Comparison of ENCODE assay signal across 14 cellular contexts in genomic region chr10:12719365-12719764, GRCh38.
A peak's percentile ranks its signal among the peaks of the same experiment; 100 is the strongest.
DNase-seq lines count a peak whose midpoint lies in the region; ATAC-seq lines count a peak whose summit lies in the region.
"Had no signal": no experiment of that assay in that cellular context is flagged by ENCODE, and none has a peak within 500 bp of the region (broad histone marks: within the 10 kb centered on the region; RNA-seq: fewer than 3 reads in every experiment).

No MANE protein-coding gene starts in this region.

- no peaks in the 10 kb centered on the region for H3K27me3 Mint-ChIP-seq in activated T-helper 1 cell treated with anti-CD3 and anti-CD28 coated beads, Interleukin-12 subunit alpha, Interleukin-12 subunit beta, Interleukin-2, Interleukin-4 antibody, amounts not matched to agents 30 ng/mL and 10 ng/mL and 1 ng/mL, durations not matched to agents 14 hours and 24 hours and 36 hours (ENCODE audit: insufficient read depth)

- H3K27ac Mint-ChIP-seq in activated T-helper 1 cell treated with anti-CD3 and anti-CD28 coated beads, Interleukin-12 subunit alpha, Interleukin-12 subunit beta, Interleukin-2, Interleukin-4 antibody, amounts not matched to agents 30 ng/mL and 10 ng/mL and 1 ng/mL, durations not matched to agents 14 hours and 24 hours and 36 hours, result peak overlapping the region; percentile 46

- peak; percentile 29 to 46 for DNase-seq in activated CD4-positive, alpha-beta T cell treated with anti-CD3 and anti-CD28 coated beads, Interleukin-2, amount 50 U/mL, for 48 hours
- DNase-seq in activated CD4-positive, alpha-beta T cell treated with anti-CD3 and anti-CD28 coated beads for 4 hours, result no peak
- DNase-seq in activated T-helper 1 cell treated with anti-CD3 and anti-CD28 coated beads, Interleukin-12 subunit alpha, Interleukin-12 subunit beta, Interleukin-2, Interleukin-4 antibody, amounts not matched to agents 30 ng/mL and 10 ng/mL and 1 ng/mL, durations not matched to agents 14 hours and 24 hours and 36 hours (ENCODE audit: low spot score), result no peak
- DNase-seq in left ventricle myocardium superior, result peak; percentile 42
- peak; percentile 63 for DNase-seq in stromal cell of bone marrow (ENCODE audit: low read depth)
- DNase-seq in SW480 (ENCODE audit: low spot score), result no peak
- DNase-seq: activated gamma-delta T cell; effector CD4-positive, alpha-beta T cell; H7; NCI-H1048; NK-92 treated with Interleukin-12 subunit alpha and Interleukin-12 subunit beta, amount 100 ng/mL, for 24 hours; nucleus accumbens had no signal

- intact Hi-C loops in activated T-helper 1 cell treated with anti-CD3 and anti-CD28 coated beads, Interleukin-12 subunit alpha, Interleukin-12 subunit beta, Interleukin-2, Interleukin-4 antibody, amounts not matched to agents 30 ng/mL and 10 ng/mL and 1 ng/mL, durations not matched to agents 14 hours and 24 hours and 36 hours (cut with micrococcal nuclease), result loop anchor here (10.0 kb wide), 1 partner anchor 655 kb away; the partner anchor contains the start of gene DHTKD1
- intact Hi-C loops in left ventricle myocardium superior (cut with micrococcal nuclease), result no loop called here

- peak; percentile 73 for ATAC-seq in left ventricle myocardium superior
- ATAC-seq in HG02571 (IDR thresholded peaks at IDR 0.05; ENCODE audit: unreplicated experiment), result no peak
- ATAC-seq in GM18502 (IDR thresholded peaks at IDR 0.05; ENCODE audit: poor library complexity, unreplicated experiment), result no peak

- peaks cover 21% of the 10 kb centered on the region for H3K4me1 Mint-ChIP-seq in activated T-helper 1 cell treated with anti-CD3 and anti-CD28 coated beads, Interleukin-12 subunit alpha, Interleukin-12 subunit beta, Interleukin-2, Interleukin-4 antibody, amounts not matched to agents 30 ng/mL and 10 ng/mL and 1 ng/mL, durations not matched to agents 14 hours and 24 hours and 36 hours (ENCODE audit: low read depth)

- no peak overlapping the region for H3K4me3 Mint-ChIP-seq in activated T-helper 1 cell treated with anti-CD3 and anti-CD28 coated beads, Interleukin-12 subunit alpha, Interleukin-12 subunit beta, Interleukin-2, Interleukin-4 antibody, amounts not matched to agents 30 ng/mL and 10 ng/mL and 1 ng/mL, durations not matched to agents 14 hours and 24 hours and 36 hours

- peaks cover 4% of the 10 kb centered on the region for H3K9me3 Mint-ChIP-seq in activated T-helper 1 cell treated with anti-CD3 and anti-CD28 coated beads, Interleukin-12 subunit alpha, Interleukin-12 subunit beta, Interleukin-2, Interleukin-4 antibody, amounts not matched to agents 30 ng/mL and 10 ng/mL and 1 ng/mL, durations not matched to agents 14 hours and 24 hours and 36 hours

- H3K36me3 Mint-ChIP-seq in activated T-helper 1 cell treated with anti-CD3 and anti-CD28 coated beads, Interleukin-12 subunit alpha, Interleukin-12 subunit beta, Interleukin-2, Interleukin-4 antibody, amounts not matched to agents 30 ng/mL and 10 ng/mL and 1 ng/mL, durations not matched to agents 14 hours and 24 hours and 36 hours (ENCODE audit: low read depth), result no peaks in the 10 kb centered on the region

Comparison
In these comparisons a context has a peak if more than half of its experiments do, and no peak if none do; other contexts are left out.
1. DNase-seq: peak in activated CD4-positive, alpha-beta T cell treated with anti-CD3 and anti-CD28 coated beads, Interleukin-2, amount 50 U/mL, for 48 hours (2 of 2), left ventricle myocardium superior (single experiment) and stromal cell of bone marrow (single experiment); none in activated CD4-positive, alpha-beta T cell treated with anti-CD3 and anti-CD28 coated beads for 4 hours (0 of 2), activated T-helper 1 cell treated with anti-CD3 and anti-CD28 coated beads, Interleukin-12 subunit alpha, Interleukin-12 subunit beta, Interleukin-2, Interleukin-4 antibody, amounts not matched to agents 30 ng/mL and 10 ng/mL and 1 ng/mL, durations not matched to agents 14 hours and 24 hours and 36 hours (single experiment) and SW480 (single experiment).